Comparison of ENCODE assay signal across 9 cellular contexts in the genomic region with DNA sequence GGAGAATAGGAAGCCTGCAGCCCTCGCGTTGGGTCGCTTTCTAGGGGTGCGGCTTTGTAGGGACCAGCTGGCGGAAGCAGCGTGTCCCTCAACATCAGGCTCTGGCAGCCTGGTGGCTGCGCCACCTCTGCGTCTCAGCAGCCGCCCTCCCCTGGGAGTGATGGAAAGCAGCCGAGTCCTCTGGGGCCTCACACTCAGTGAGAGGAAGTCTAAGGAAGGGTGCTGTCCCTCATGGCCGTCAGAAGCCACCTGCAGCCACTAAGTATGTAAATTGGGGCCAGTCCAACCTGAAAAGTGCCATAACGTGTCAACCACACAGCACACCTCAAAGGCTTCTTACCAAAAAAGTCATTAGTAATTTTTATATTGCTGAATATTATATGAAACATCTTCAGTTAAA.
DNase-seq lines count a peak whose midpoint lies in the region; ATAC-seq, FAIRE-seq and TF ChIP-seq lines count a peak whose summit lies in the region.
"Had no signal": no experiment of that assay in that cellular context is flagged by ENCODE, and none has a peak within 500 bp of the region (broad histone marks: within the 10 kb centered on the region; RNA-seq: fewer than 3 reads in every experiment).

No MANE protein-coding gene starts in this region.

- H2BK12ac ChIP-seq in H1 (ENCODE audit: low read depth, low read length) = no peak overlapping the region

- TF ChIP-seq EP300 in H1 (IDR thresholded peaks at IDR 0.05; ENCODE audit: borderline replicate concordance in 1 of 2, low read depth in 2 of 2, low read length in 2 of 2) = no peak

- H2BK15ac ChIP-seq in H1 (ENCODE audit: low read length) = no peak overlapping the region

- H3K4ac ChIP-seq in H1 (replicated peaks; ENCODE audit: insufficient read length, low read depth, low read length) = no peak overlapping the region

- no peaks in the 10 kb centered on the region for H3K9me3 ChIP-seq in H1 (ENCODE audit: insufficient read depth in 2 of 2, low read depth in 1 of 2, low read length in 1 of 2)
- H3K9me3 ChIP-seq in smooth muscle cell (replicated peaks; ENCODE audit: low read depth) = no peaks in the 10 kb centered on the region

- no peak overlapping the region for H3K56ac ChIP-seq in H1 (replicated peaks; ENCODE audit: insufficient read length, low read depth, low read length)

- no peak overlapping the region; the same call in 1 of the 2 replicates for H4K8ac ChIP-seq in H1 (ENCODE audit: extremely low read depth, insufficient read depth, low read length)

- no peaks in the 10 kb centered on the region for H3F3A ChIP-seq in smooth muscle cell (ENCODE audit: low read depth)

- H2BK20ac ChIP-seq in H1 (ENCODE audit: low read length) = no peak overlapping the region

- H3K4me1 ChIP-seq in H1 (replicated peaks in 1 of 4; ENCODE audit: control insufficient read depth in 3 of 4, insufficient read depth in 4 of 4, low read length in 3 of 4) (peaks cover 0 to 16% (median 6%) of the 10 kb centered on the region in 4 experiments; a peak in 6 of 7 replicates), smooth muscle cell (ENCODE audit: low read depth) (no peaks in the 10 kb centered on the region)
- H3K4me1 ChIP-seq: parathyroid adenoma had no signal

- H3K9ac ChIP-seq in H1 (replicated peaks in 1 of 4; ENCODE audit: extremely low read depth in 1 of 4, low read depth in 3 of 4, low read length in 3 of 4) (no peak overlapping the region), smooth muscle cell (ENCODE audit: low read depth) (no peak overlapping the region)
- H3K9ac ChIP-seq: parathyroid adenoma had no signal

- no peak overlapping the region for H2BK120ac ChIP-seq in H1 (replicated peaks; ENCODE audit: low read depth, low read length)

- no peak for TF ChIP-seq RAD21 in H1 (IDR thresholded peaks at IDR 0.05 in 1 of 2, conservative IDR thresholded peaks at IDR 0.05 in 1 of 2; ENCODE audit: low read depth in 2 of 2, low read length in 2 of 2)

- no peak overlapping the region for H3K4me2 ChIP-seq in H1 (ENCODE audit: insufficient read depth in 1 of 2, low read depth in 2 of 2, low read length in 2 of 2)
- H3K4me2 ChIP-seq in smooth muscle cell = no peak overlapping the region

- TF ChIP-seq CTCF in H1 (IDR thresholded peaks at IDR 0.05; ENCODE audit: control extremely low read depth in 1 of 3, insufficient read depth in 1 of 3, low read depth in 1 of 3, low read length in 3 of 3) = no peak
- TF ChIP-seq CTCF in smooth muscle cell (IDR thresholded peaks at IDR 0.05; ENCODE audit: borderline replicate concordance, insufficient read depth, poor library complexity, severe bottlenecking) = no peak

- H3K14ac ChIP-seq in H1 (ENCODE audit: insufficient read length) = no peak overlapping the region

- H3K27ac ChIP-seq in H1 (ENCODE audit: low read depth, low read length) (no peak overlapping the region), smooth muscle cell (ENCODE audit: low read depth) (no peak overlapping the region)
- H3K27ac ChIP-seq: parathyroid adenoma had no signal

- no peak overlapping the region for H3K4me3 ChIP-seq in H1 (ENCODE audit: extremely low read depth in 1 of 4, insufficient read depth in 2 of 4, low read depth in 3 of 4, low read length in 4 of 4)
- no peak overlapping the region for H3K4me3 ChIP-seq in smooth muscle cell

- peaks cover 16% of the 10 kb centered on the region for H3K79me1 ChIP-seq in H1 (ENCODE audit: low read depth, low read length)

- peaks cover 0 to 16% of the 10 kb centered on the region in 2 experiments; a peak in 1 of 4 replicates for H3K79me2 ChIP-seq in H1 (ENCODE audit: control insufficient read depth in 1 of 2, insufficient read depth in 2 of 2, low read length in 2 of 2)
- H3K79me2 ChIP-seq in smooth muscle cell (ENCODE audit: low read depth) = no peaks in the 10 kb centered on the region

- no peak for FAIRE-seq in H1 (lab: Jason Lieb, UNC)

- ATAC-seq in GM18858 (IDR thresholded peaks at IDR 0.05; ENCODE audit: unreplicated experiment) (peak; percentile 87), GM21390 (IDR thresholded peaks at IDR 0.05; ENCODE audit: unreplicated experiment) (peak; percentile 95), HG03139 (IDR thresholded peaks at IDR 0.05; ENCODE audit: unreplicated experiment) (peak; percentile 86)

- WGBS in H1 (ENCODE audit: extremely low coverage in 1 of 2, insufficient coverage in 1 of 2, insufficient read length in 1 of 2, insufficient replicate concordance in 2 of 2, low coverage in 1 of 2, low lambda C conversion rate in 2 of 2, missing lambda C conversion rate in 1 of 2), 2 experiments = 83% methylated on average over 12 of the region's 12 CpGs; no CpG with 5 or more reads in 1 of the 2 experiments
- 95% methylated on average over 12 of the region's 12 CpGs for WGBS in smooth muscle cell (ENCODE audit: low lambda C conversion rate)

- H3K23me2 ChIP-seq in H1 (ENCODE audit: low read depth, low read length) = no peaks in the 10 kb centered on the region

- no peak overlapping the region for H3K23ac ChIP-seq in H1 (ENCODE audit: insufficient read length)

- H3K18ac ChIP-seq in H1 (ENCODE audit: extremely low read depth, low read length) = no peak overlapping the region

- H4K20me1 ChIP-seq in H1 (replicated peaks in 1 of 2; ENCODE audit: control insufficient read depth in 1 of 2, insufficient read depth in 2 of 2, low read length in 2 of 2) (peaks cover 5 to 18% of the 10 kb centered on the region in 2 experiments), smooth muscle cell (ENCODE audit: low read depth) (peaks cover 60% of the 10 kb centered on the region)

- no peak overlapping the region for H4K91ac ChIP-seq in H1 (replicated peaks; ENCODE audit: insufficient read length, low read length)

- no peak for TF ChIP-seq POLR2A in H1 (IDR thresholded peaks at IDR 0.05; ENCODE audit: control extremely low read depth in 1 of 2, low read depth in 2 of 2, low read length in 2 of 2)

- no peak overlapping the region for H4K5ac ChIP-seq in H1 (ENCODE audit: insufficient read length, low read depth, low read length)

- H2AFZ ChIP-seq in H1 (ENCODE audit: low read length) = no peak overlapping the region
- no peak overlapping the region for H2AFZ ChIP-seq in smooth muscle cell (ENCODE audit: low read depth)
- H2AFZ ChIP-seq: parathyroid adenoma had no signal

- H3K27me3 ChIP-seq in H1 (replicated peaks in 1 of 4; ENCODE audit: control insufficient read depth in 3 of 4, extremely low read depth in 1 of 4, insufficient read depth in 3 of 4, low read length in 3 of 4) (no peaks in the 10 kb centered on the region), smooth muscle cell (ENCODE audit: low read depth) (no peaks in the 10 kb centered on the region)

- no peak overlapping the region for H2BK5ac ChIP-seq in H1 (ENCODE audit: low read depth, low read length)

- peak overlapping the region; percentile 60; the same call in 1 of the 2 replicates for H2AK5ac ChIP-seq in H1 (ENCODE audit: low read depth, low read length)

- DNase-seq in H1 (ENCODE audit: low read depth in 1 of 2, low spot score in 2 of 2) (peak in 1 of 2 experiments; percentile 42), OCI-M1 (lab: John Stamatoyannopoulos, UW) (no peak), cerebellar cortex (ENCODE audit: low spot score) (no peak), smooth muscle cell (lab: John Stamatoyannopoulos, UW; ENCODE audit: unreplicated experiment) (no peak)
- DNase-seq: RPMI8226 had no signal

- POLR2A ChIA-PET in H1 (lab: Charles Lee; ENCODE audit: partially characterized antibody) = no interaction called here

- CTCF ChIA-PET in H1 (lab: Charles Lee; ENCODE audit: partially characterized antibody) = interaction anchor here (3.3 to 3.4 kb wide), 2 partner anchors 12 to 94 kb away, joined by 15 to 17 read pairs; no protein-coding TSS in a partner anchor

- H3K36me3 ChIP-seq in H1 (ENCODE audit: control insufficient read depth in 2 of 4, insufficient read depth in 4 of 4, low read length in 3 of 4) (no peaks in the 10 kb centered on the region), smooth muscle cell (ENCODE audit: low read depth) (no peaks in the 10 kb centered on the region)

TF ChIP-seq in H1, 55 proteins besides CTCF, POLR2A, EP300 and RAD21:
- no peak for TF ChIP-seq SP2 (IDR thresholded peaks at IDR 0.05; ENCODE audit: low read length)
